ENCODE assay signal across 1 cellular context in genomic region chr3:71051893-71052687, GRCh38.
TF ChIP-seq lines count a peak whose summit lies in the region.

No MANE protein-coding gene starts in this region.

TF ChIP-seq in HEK293, 187 proteins besides CTCF, POLR2A, EP300 and RAD21 (continued from another document):
- TF ChIP-seq TSHZ1 (tag by site-specific recombination; IDR thresholded peaks at IDR 0.05; ENCODE audit: borderline replicate concordance) (peak; percentile 70; the same call in 1 of the 2 replicates), ZBTB44 (tag by site-specific recombination; IDR thresholded peaks at IDR 0.05) (peak; percentile 67), ZNF658 (tag by site-specific recombination; IDR thresholded peaks at IDR 0.05) (no peak), ZFP69B (tag by site-specific recombination; IDR thresholded peaks at IDR 0.05) (no peak), SP7 (tag by site-specific recombination; IDR thresholded peaks at IDR 0.05) (peak; percentile 72), SCRT1 (tag by site-specific recombination; IDR thresholded peaks at IDR 0.05; ENCODE audit: borderline replicate concordance) (no peak), ZFHX2 (tag by site-specific recombination; conservative IDR thresholded peaks at IDR 0.05) (no peak), ZNF596 (tag by site-specific recombination; IDR thresholded peaks at IDR 0.05) (no peak), ZNF518A (tag by site-specific recombination; conservative IDR thresholded peaks at IDR 0.05; ENCODE audit: low read depth) (no peak), INSM2 (tag by site-specific recombination; IDR thresholded peaks at IDR 0.05) (0 out of 2 replicates have a peak, but pooled peaks have one; percentile 21), ZNF19 (tag by site-specific recombination; IDR thresholded peaks at IDR 0.05; ENCODE audit: low read depth) (no peak), PBX3 (CRISPR knock-in tag; IDR thresholded peaks at IDR 0.05) (no peak), OSR2 (tag by site-specific recombination; IDR thresholded peaks at IDR 0.05) (peak; percentile 72), ZNF426 (tag by site-specific recombination; IDR thresholded peaks at IDR 0.05) (no peak), ELK4 (IDR thresholded peaks at IDR 0.05; ENCODE audit: borderline replicate concordance, low read depth, low read length) (no peak), ZSCAN5A (tag by site-specific recombination; IDR thresholded peaks at IDR 0.05) (no peak), ZSCAN30 (tag by site-specific recombination; IDR thresholded peaks at IDR 0.05) (0 out of 2 replicates have a peak, but pooled peaks have one; percentile 6), ATF2 (tag by site-specific recombination; IDR thresholded peaks at IDR 0.05; ENCODE audit: low read depth) (no peak), ZNF311 (tag by site-specific recombination; IDR thresholded peaks at IDR 0.05; ENCODE audit: borderline replicate concordance) (no peak), ZSCAN4 (tag by site-specific recombination; IDR thresholded peaks at IDR 0.05) (no peak), ZBTB8A (tag by site-specific recombination; IDR thresholded peaks at IDR 0.05) (no peak)
